ENCODE assay signal across 8 cellular contexts in the genomic region with DNA sequence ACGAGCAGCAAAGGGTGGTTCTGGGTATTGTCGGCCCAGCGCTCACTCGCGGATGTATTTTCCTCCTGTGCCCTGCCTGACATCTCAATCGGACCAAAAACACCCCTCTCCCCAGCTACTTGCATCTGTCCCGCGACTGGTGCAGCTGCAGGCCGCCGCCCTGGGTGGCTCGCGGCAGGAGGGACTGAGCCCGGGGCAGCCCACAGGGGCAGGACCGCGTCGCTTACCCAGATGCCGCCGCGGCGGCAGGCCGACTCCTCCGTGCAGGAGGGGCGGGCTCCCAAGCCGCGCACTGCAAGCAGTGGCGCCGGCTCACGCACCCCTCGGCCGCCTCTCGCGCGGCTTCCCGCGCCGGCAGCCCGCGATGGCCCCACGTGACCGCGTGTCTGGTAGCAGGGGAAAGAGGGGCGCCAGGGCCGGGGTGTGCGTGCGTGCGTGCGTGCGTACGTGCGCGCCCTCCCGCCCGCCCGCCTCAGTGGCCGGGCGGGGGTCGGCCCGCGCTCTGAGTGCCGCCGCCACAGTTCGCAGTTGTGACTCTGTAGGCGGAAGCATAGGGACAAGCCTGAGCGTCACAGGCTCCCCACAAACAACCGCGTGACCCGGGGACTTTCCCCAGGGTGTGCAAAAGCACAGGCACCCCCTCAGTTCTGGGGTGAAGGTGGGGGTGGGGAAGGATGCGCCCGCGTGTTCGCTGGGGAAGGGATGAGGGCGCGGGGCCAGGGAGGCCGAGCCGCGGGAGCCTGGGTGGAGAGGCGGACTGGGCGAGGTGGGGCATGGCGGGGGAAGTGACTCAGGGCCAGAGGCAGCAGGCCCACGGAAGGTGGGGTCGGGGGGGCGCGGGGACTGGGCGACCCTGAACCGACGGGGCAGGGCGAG. TPM values are rescaled to one million over a fixed set of nuclear protein-coding genes. Genes with fewer than 3 reads are reported as not detected.
A peak's percentile ranks its signal among the peaks of the same experiment; 100 is the strongest.
DNase-seq lines count a peak whose midpoint lies in the region; ATAC-seq, FAIRE-seq and TF ChIP-seq lines count a peak whose summit lies in the region.

A gene with protein sequence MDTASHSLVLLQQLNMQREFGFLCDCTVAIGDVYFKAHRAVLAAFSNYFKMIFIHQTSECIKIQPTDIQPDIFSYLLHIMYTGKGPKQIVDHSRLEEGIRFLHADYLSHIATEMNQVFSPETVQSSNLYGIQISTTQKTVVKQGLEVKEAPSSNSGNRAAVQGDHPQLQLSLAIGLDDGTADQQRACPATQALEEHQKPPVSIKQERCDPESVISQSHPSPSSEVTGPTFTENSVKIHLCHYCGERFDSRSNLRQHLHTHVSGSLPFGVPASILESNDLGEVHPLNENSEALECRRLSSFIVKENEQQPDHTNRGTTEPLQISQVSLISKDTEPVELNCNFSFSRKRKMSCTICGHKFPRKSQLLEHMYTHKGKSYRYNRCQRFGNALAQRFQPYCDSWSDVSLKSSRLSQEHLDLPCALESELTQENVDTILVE (minus strand): TSS at position 405 of the 876 bp plus-strand sequence. CDS start 13,305 bp downstream, outside the sequence.

- H3K27ac Mint-ChIP-seq in type B pancreatic cell, result peak within 1 kb of the TSS; percentile 95

- no peaks in the 10 kb centered on the region for H3K27me3 Mint-ChIP-seq in type B pancreatic cell

- peak; percentile 60 for ATAC-seq in HG02763 (IDR thresholded peaks at IDR 0.05; ENCODE audit: unreplicated experiment)
- peak; percentile 78 to 93 (median 84) for ATAC-seq in heart right ventricle

- no peaks in the 10 kb centered on the region for H3K27me3 ChIP-seq in adipocyte (replicated peaks; ENCODE audit: control insufficient read depth, insufficient read depth, low read length)
- no peaks in the 10 kb centered on the region for H3K27me3 ChIP-seq in heart right ventricle

- DNase-seq in GM12891 (ENCODE audit: insufficient read length, low spot score) (peak; percentile 63), NCI-H1417 (lab: John Stamatoyannopoulos, UW) (peak; percentile 88 to 92 (median 89)), T follicular helper cell (ENCODE audit: low read depth) (peak; percentile 99), adipocyte (ENCODE audit: low read depth) (peak; percentile 98), heart right ventricle (peak; percentile 83 to 91), posterior cingulate gyrus (peak; percentile 79 to 99 (median 92)), type B pancreatic cell (ENCODE audit: extremely low spot score, unreplicated experiment) (peak; percentile 95)

- peak; percentile 94 for FAIRE-seq in GM12891 (lab: Jason Lieb, UNC)

- peaks cover 54% of the 10 kb centered on the region for H3K4me1 Mint-ChIP-seq in type B pancreatic cell (ENCODE audit: unreplicated experiment)

- TF ChIP-seq POLR2A in GM12891 (IDR thresholded peaks at IDR 0.05; ENCODE audit: low read depth, low read length), result no peak

- intact Hi-C loops in heart right ventricle (cut with DNase I) (loop anchor here in 1 of 10 donors (10.0 kb wide), 1 partner anchor 159 kb away; no protein-coding TSS in a partner anchor), posterior cingulate gyrus (cut with DNase I) (loop anchor here (5.0 to 10.0 kb wide), 2 partner anchors 39 to 131 kb away; a partner anchor contains a TSS)

- peaks cover 57% of the 10 kb centered on the region for H3K4me1 ChIP-seq in adipocyte (ENCODE audit: control insufficient read depth, insufficient read depth, low read length)
- H3K4me1 ChIP-seq in heart right ventricle, result peaks cover 10 to 74% (median 65%) of the 10 kb centered on the region in 9 donors

- H3K36me3 ChIP-seq in adipocyte (ENCODE audit: control insufficient read depth, insufficient read depth, low read length, severe bottlenecking), result peaks cover 3% of the 10 kb centered on the region
- no peaks in the 10 kb centered on the region for H3K36me3 ChIP-seq in heart right ventricle

- peak within 1 kb of the TSS; percentile 97 to 100 (median 99) for H3K27ac ChIP-seq in heart right ventricle

- H3K9me3 Mint-ChIP-seq in type B pancreatic cell, result no peaks in the 10 kb centered on the region

- no peaks in the 10 kb centered on the region for H3K9me3 ChIP-seq in adipocyte (ENCODE audit: control insufficient read depth, low read length)
- H3K9me3 ChIP-seq in heart right ventricle, result no peaks in the 10 kb centered on the region

- peak within 1 kb of the TSS; percentile 92 for H3K4me3 ChIP-seq in adipocyte (ENCODE audit: low read length)
- H3K4me3 ChIP-seq in heart right ventricle, result peak within 1 kb of the TSS; percentile 66 to 97 (median 79)

- peaks cover 3% of the 10 kb centered on the region for H3K36me3 Mint-ChIP-seq in type B pancreatic cell

- TF ChIP-seq CTCF in heart right ventricle (IDR thresholded peaks at IDR 0.05), result no peak
- TF ChIP-seq CTCF in type B pancreatic cell (conservative IDR thresholded peaks at IDR 0.05), result no peak

- H3K9ac ChIP-seq in adipocyte (ENCODE audit: low read length), result peak within 1 kb of the TSS; percentile 96

- H3K4me3 Mint-ChIP-seq in type B pancreatic cell, result peak within 1 kb of the TSS; percentile 98

- WGBS in heart right ventricle, 2 donors, result 0% methylated on average over 85 to 87 of the region's 87 CpGs

TF ChIP-seq in GM12891, 5 proteins besides CTCF, POLR2A, EP300 and RAD21:
- TF ChIP-seq POLR2AphosphoS5 (IDR thresholded peaks at IDR 0.05; ENCODE audit: low read depth, low read length) (peak; percentile 49; the same call in 1 of the 2 replicates), POU2F2 (IDR thresholded peaks at IDR 0.05; ENCODE audit: low read depth, low read length) (peak; percentile 67), TAF1 (IDR thresholded peaks at IDR 0.05; ENCODE audit: low read depth, low read length) (peak; percentile 77; the same call in 1 of the 2 replicates), SPI1 (IDR thresholded peaks at IDR 0.05; ENCODE audit: low read depth, low read length) (no peak)

RNA-seq across cellular contexts. Expression of the gene that starts here (rescaled TPM):
- polyA plus RNA-seq in GM12891 (2012; ENCODE audit: low read depth, missing spikeins), result 7.4 TPM
- total RNA-seq in heart right ventricle (10 to 100 TPM; 17.4 to 24.7 (median 21.2) TPM), type B pancreatic cell (ENCODE audit: low replicate concordance) (7.6 and 11.3 TPM in 2 replicates)
- polyA plus RNA-seq in heart right ventricle, result 10 to 100 TPM in 1 of 2 donors, 1 to 10 TPM in 1; 3.0 to 13.5 TPM

Comparison
In these comparisons a context has a peak if more than half of its experiments do, and no peak if none do; other contexts are left out.
1. Peak in every context shown above with its lines: DNase-seq, ATAC-seq, H3K4me3 ChIP-seq and H3K27ac ChIP-seq.